Comparison of ENCODE assay signal across 38 cellular contexts in genomic region chr3:160635213-160635612, GRCh38. TPM values are rescaled to one million over a fixed set of nuclear protein-coding genes. Genes with fewer than 3 reads are reported as not detected.
"Had no signal": no experiment of that assay in that cellular context is flagged by ENCODE, and none has a peak within 500 bp of the region (broad histone marks: within the 10 kb centered on the region; RNA-seq: fewer than 3 reads in every experiment).

No MANE protein-coding gene starts in this region.

- H3K9me3 ChIP-seq: ascending aorta had no signal

- H3K27ac Mint-ChIP-seq: activated CD4-positive, alpha-beta memory T cell treated with anti-CD3 and anti-CD28 coated beads, Interleukin-2, amount 10 ng/mL, durations not matched to agents 7 days and 5 days; activated CD4-positive, alpha-beta T cell treated with anti-CD3 and anti-CD28 coated beads for 36 hours; activated CD4-positive, alpha-beta T cell treated with anti-CD3 and anti-CD28 coated beads, Interleukin-2, amount 10 ng/mL, durations not matched to agents 7 days and 5 days; activated CD8-positive, alpha-beta memory T cell treated with anti-CD3 and anti-CD28 coated beads, Interleukin-2, amount 10 ng/mL, durations not matched to agents 7 days and 5 days; activated CD8-positive, alpha-beta T cell treated with anti-CD3 and anti-CD28 coated beads, Interleukin-2, amount 10 ng/mL, durations not matched to agents 7 days and 5 days; activated naive CD4-positive, alpha-beta T cell treated with anti-CD3 and anti-CD28 coated beads, Interleukin-2, amount 10 ng/mL, durations not matched to agents 7 days and 5 days; activated naive CD4-positive, alpha-beta T cell treated with anti-CD3 and anti-CD28 coated beads, Interleukin-2, amount 50 U/mL, for 24 hours; activated naive CD8-positive, alpha-beta T cell; activated naive CD8-positive, alpha-beta T cell treated with anti-CD3 and anti-CD28 coated beads, Interleukin-2, amount 10 ng/mL, durations not matched to agents 7 days and 5 days; activated naive CD8-positive, alpha-beta T cell treated with anti-CD3 and anti-CD28 coated beads, Interleukin-2, amount 50 U/mL, for 24 hours; activated T-cell treated with anti-CD3 and anti-CD28 coated beads, Interleukin-2, amount 50 U/mL, for 24 hours; activated T-helper 2 cell treated with anti-CD3 and anti-CD28 coated beads, Interferon-gamma antibody, Interleukin-2, Interleukin-4, amounts not matched to agents 10 μg/mL and 5 μg/mL and 100 μg/mL, durations not matched to agents 14 hours and 24 hours and 36 hours; brain; T-cell; T-helper 2 cell treated with Interferon-gamma antibody and Interleukin-4, amounts not matched to agents 5 μg/mL and 100 μg/mL, for 36 hours had no signal

- H3K9me3 Mint-ChIP-seq: activated CD4-positive, alpha-beta memory T cell treated with anti-CD3 and anti-CD28 coated beads, Interleukin-2, amount 10 ng/mL, durations not matched to agents 7 days and 5 days; activated CD4-positive, alpha-beta T cell treated with anti-CD3 and anti-CD28 coated beads, Interleukin-2, amount 10 ng/mL, durations not matched to agents 7 days and 5 days; activated naive CD4-positive, alpha-beta T cell treated with anti-CD3 and anti-CD28 coated beads, Interleukin-2, amount 10 ng/mL, durations not matched to agents 7 days and 5 days; activated naive CD4-positive, alpha-beta T cell treated with anti-CD3 and anti-CD28 coated beads, Interleukin-2, amount 50 U/mL, for 24 hours; activated naive CD8-positive, alpha-beta T cell treated with anti-CD3 and anti-CD28 coated beads, Interleukin-2, amount 10 ng/mL, durations not matched to agents 7 days and 5 days; activated naive CD8-positive, alpha-beta T cell treated with anti-CD3 and anti-CD28 coated beads, Interleukin-2, amount 50 U/mL, for 24 hours; activated T-cell treated with anti-CD3 and anti-CD28 coated beads, Interleukin-2, amount 50 U/mL, for 24 hours; activated T-helper 2 cell treated with anti-CD3 and anti-CD28 coated beads, Interferon-gamma antibody, Interleukin-2, Interleukin-4, amounts not matched to agents 10 μg/mL and 5 μg/mL and 100 μg/mL, durations not matched to agents 14 hours and 24 hours and 36 hours; brain; central memory CD8-positive, alpha-beta T cell; T-cell; T-helper 2 cell treated with Interferon-gamma antibody and Interleukin-4, amounts not matched to agents 5 μg/mL and 100 μg/mL, for 36 hours had no signal

- H3K27me3 Mint-ChIP-seq: activated naive CD8-positive, alpha-beta T cell treated with anti-CD3 and anti-CD28 coated beads, Interleukin-2, amount 10 ng/mL, durations not matched to agents 7 days and 5 days had no signal

- H3K4me1 Mint-ChIP-seq: activated CD4-positive, alpha-beta memory T cell treated with anti-CD3 and anti-CD28 coated beads, Interleukin-2, amount 10 ng/mL, durations not matched to agents 7 days and 5 days; activated CD4-positive, alpha-beta T cell treated with anti-CD3 and anti-CD28 coated beads for 36 hours; activated CD4-positive, alpha-beta T cell treated with anti-CD3 and anti-CD28 coated beads, Interleukin-2, amount 10 ng/mL, durations not matched to agents 7 days and 5 days; activated CD8-positive, alpha-beta memory T cell treated with anti-CD3 and anti-CD28 coated beads, Interleukin-2, amount 10 ng/mL, durations not matched to agents 7 days and 5 days; activated naive CD4-positive, alpha-beta T cell treated with anti-CD3 and anti-CD28 coated beads, Interleukin-2, amount 10 ng/mL, durations not matched to agents 7 days and 5 days; activated naive CD4-positive, alpha-beta T cell treated with anti-CD3 and anti-CD28 coated beads, Interleukin-2, amount 50 U/mL, for 24 hours; activated naive CD8-positive, alpha-beta T cell treated with anti-CD3 and anti-CD28 coated beads, Interleukin-2, amount 10 ng/mL, durations not matched to agents 7 days and 5 days; activated naive CD8-positive, alpha-beta T cell treated with anti-CD3 and anti-CD28 coated beads, Interleukin-2, amount 50 U/mL, for 24 hours; brain; central memory CD8-positive, alpha-beta T cell; T-cell had no signal

- H3K4me3 ChIP-seq: ascending aorta, cardiac muscle cell had no signal

- H3K4me1 ChIP-seq: ascending aorta had no signal

- H3K36me3 ChIP-seq: ascending aorta, cardiac muscle cell had no signal

- ATAC-seq: activated CD4-positive, alpha-beta T cell treated with anti-CD3 and anti-CD28 coated beads for 36 hours; activated CD4-positive, CD25-positive, alpha-beta regulatory T cell treated with anti-CD3 and anti-CD28 coated beads, Interleukin-2, amount 50 U/mL, for 24 hours; activated CD8-positive, alpha-beta memory T cell treated with anti-CD3 and anti-CD28 coated beads, Interleukin-2, amount 10 ng/mL, durations not matched to agents 7 days and 5 days; activated CD8-positive, alpha-beta T cell treated with anti-CD3 and anti-CD28 coated beads, Interleukin-2, amount 10 ng/mL, durations not matched to agents 7 days and 5 days; activated naive CD8-positive, alpha-beta T cell treated with anti-CD3 and anti-CD28 coated beads, Interleukin-2, amount 50 U/mL, for 24 hours; T-cell had no signal

- H3K27ac ChIP-seq: ascending aorta, cardiac muscle cell, VCaP had no signal

- H3K27me3 ChIP-seq: ascending aorta, cardiac muscle cell had no signal

- H3K36me3 Mint-ChIP-seq: activated CD8-positive, alpha-beta memory T cell treated with anti-CD3 and anti-CD28 coated beads, Interleukin-2, amount 10 ng/mL, durations not matched to agents 7 days and 5 days; activated naive CD4-positive, alpha-beta T cell treated with anti-CD3 and anti-CD28 coated beads, Interleukin-2, amount 10 ng/mL, durations not matched to agents 7 days and 5 days; activated naive CD4-positive, alpha-beta T cell treated with anti-CD3 and anti-CD28 coated beads, Interleukin-2, amount 50 U/mL, for 24 hours; activated naive CD8-positive, alpha-beta T cell; activated naive CD8-positive, alpha-beta T cell treated with anti-CD3 and anti-CD28 coated beads, Interleukin-2, amount 10 ng/mL, durations not matched to agents 7 days and 5 days; brain; T-cell had no signal

- H3K4me3 Mint-ChIP-seq: activated CD4-positive, alpha-beta memory T cell treated with anti-CD3 and anti-CD28 coated beads, Interleukin-2, amount 10 ng/mL, durations not matched to agents 7 days and 5 days; activated CD4-positive, alpha-beta T cell treated with anti-CD3 and anti-CD28 coated beads for 36 hours; activated CD4-positive, alpha-beta T cell treated with anti-CD3 and anti-CD28 coated beads, Interleukin-2, amount 10 ng/mL, durations not matched to agents 7 days and 5 days; activated CD8-positive, alpha-beta memory T cell treated with anti-CD3 and anti-CD28 coated beads, Interleukin-2, amount 10 ng/mL, durations not matched to agents 7 days and 5 days; activated CD8-positive, alpha-beta T cell treated with anti-CD3 and anti-CD28 coated beads, Interleukin-2, amount 10 ng/mL, durations not matched to agents 7 days and 5 days; activated naive CD4-positive, alpha-beta T cell treated with anti-CD3 and anti-CD28 coated beads, Interleukin-2, amount 10 ng/mL, durations not matched to agents 7 days and 5 days; activated naive CD4-positive, alpha-beta T cell treated with anti-CD3 and anti-CD28 coated beads, Interleukin-2, amount 50 U/mL, for 24 hours; activated naive CD8-positive, alpha-beta T cell; activated naive CD8-positive, alpha-beta T cell treated with anti-CD3 and anti-CD28 coated beads, Interleukin-2, amount 10 ng/mL, durations not matched to agents 7 days and 5 days; activated naive CD8-positive, alpha-beta T cell treated with anti-CD3 and anti-CD28 coated beads, Interleukin-2, amount 50 U/mL, for 24 hours; activated T-cell treated with anti-CD3 and anti-CD28 coated beads, Interleukin-2, amount 50 U/mL, for 24 hours; brain; central memory CD8-positive, alpha-beta T cell; T-cell; T-helper 2 cell treated with Interferon-gamma antibody and Interleukin-4, amounts not matched to agents 5 μg/mL and 100 μg/mL, for 36 hours had no signal

- DNase-seq: activated CD4-positive, alpha-beta memory T cell treated with anti-CD3 and anti-CD28 coated beads, Interleukin-2, amount 10 ng/mL, durations not matched to agents 7 days and 5 days; activated CD4-positive, alpha-beta T cell treated with anti-CD3 and anti-CD28 coated beads for 1 hour; activated CD4-positive, alpha-beta T cell treated with anti-CD3 and anti-CD28 coated beads for 36 hours; activated CD4-positive, alpha-beta T cell treated with anti-CD3 and anti-CD28 coated beads for 48 hours; activated CD4-positive, alpha-beta T cell treated with anti-CD3 and anti-CD28 coated beads, Interleukin-2, amount 10 ng/mL, durations not matched to agents 7 days and 5 days; activated CD4-positive, alpha-beta T cell treated with anti-CD3 and anti-CD28 coated beads, Interleukin-2, amount 50 U/mL, for 48 hours; activated CD4-positive, CD25-positive, alpha-beta regulatory T cell; activated CD8-positive, alpha-beta memory T cell treated with anti-CD3 and anti-CD28 coated beads for 24 hours; activated CD8-positive, alpha-beta memory T cell treated with anti-CD3 and anti-CD28 coated beads, Interleukin-2, amount 10 ng/mL, durations not matched to agents 7 days and 5 days; activated CD8-positive, alpha-beta memory T cell treated with anti-CD3 and anti-CD28 coated beads, Interleukin-2, amount 50 U/mL, for 48 hours; activated CD8-positive, alpha-beta T cell treated with anti-CD3 and anti-CD28 coated beads, Interleukin-2, amount 10 ng/mL, durations not matched to agents 7 days and 5 days; activated effector memory CD4-positive, alpha-beta T cell treated with Interleukin-2 at 50 U/mL for 16 hours; activated gamma-delta T cell; activated naive CD4-positive, alpha-beta T cell treated with anti-CD3 and anti-CD28 coated beads, Interleukin-2, amount 10 ng/mL, durations not matched to agents 7 days and 5 days; activated naive CD4-positive, alpha-beta T cell treated with Interleukin-2 at 50 U/mL for 16 hours; activated naive CD8-positive, alpha-beta T cell treated with anti-CD3 and anti-CD28 coated beads, Interleukin-2, amount 10 ng/mL, durations not matched to agents 7 days and 5 days; activated naive CD8-positive, alpha-beta T cell treated with anti-CD3 and anti-CD28 coated beads, Interleukin-2, amount 50 U/mL, for 24 hours; activated T-cell treated with anti-CD3 and anti-CD28 coated beads, Interleukin-2, amount 50 U/mL, for 24 hours; activated T-cell treated with anti-CD3 and anti-CD28 coated beads, Interleukin-2, amount 50 U/mL, for 48 hours; amygdala; anterior cingulate cortex; caudate nucleus; cerebellar nuclear complex; T-cell; T-helper 2 cell; T-helper 9 cell had no signal

RNA-seq across cellular contexts. Expression of gene ARL14, which starts 41.7 kb away (rescaled TPM):
- total RNA-seq: activated CD4-positive, alpha-beta memory T cell treated with anti-CD3 and anti-CD28 coated beads, Interleukin-2, amount 10 ng/mL, durations not matched to agents 7 days and 5 days; activated CD4-positive, alpha-beta T cell treated with anti-CD3 and anti-CD28 coated beads for 36 hours; activated CD4-positive, alpha-beta T cell treated with anti-CD3 and anti-CD28 coated beads, Interleukin-2, amount 10 ng/mL, durations not matched to agents 7 days and 5 days; activated CD8-positive, alpha-beta memory T cell treated with anti-CD3 and anti-CD28 coated beads, Interleukin-2, amount 10 ng/mL, durations not matched to agents 7 days and 5 days; activated CD8-positive, alpha-beta T cell treated with anti-CD3 and anti-CD28 coated beads, Interleukin-2, amount 10 ng/mL, durations not matched to agents 7 days and 5 days; activated naive CD8-positive, alpha-beta T cell treated with anti-CD3 and anti-CD28 coated beads, Interleukin-2, amount 10 ng/mL, durations not matched to agents 7 days and 5 days; activated T-helper 2 cell treated with anti-CD3 and anti-CD28 coated beads, Interferon-gamma antibody, Interleukin-2, Interleukin-4, amounts not matched to agents 10 μg/mL and 5 μg/mL and 100 μg/mL, durations not matched to agents 14 hours and 24 hours and 36 hours; ascending aorta; cardiac muscle cell; chondrocyte; T-cell; T-helper 1 cell treated with Interleukin-12 subunit alpha and Interleukin-12 subunit beta and Interleukin-4 antibody, amounts not matched to agents 30 ng/mL and 1 ng/mL, for 36 hours had no signal
- polyA plus RNA-seq: cardiac muscle cell had no signal
